10 cellular contexts compared by ENCODE assay signal in the genomic region with DNA sequence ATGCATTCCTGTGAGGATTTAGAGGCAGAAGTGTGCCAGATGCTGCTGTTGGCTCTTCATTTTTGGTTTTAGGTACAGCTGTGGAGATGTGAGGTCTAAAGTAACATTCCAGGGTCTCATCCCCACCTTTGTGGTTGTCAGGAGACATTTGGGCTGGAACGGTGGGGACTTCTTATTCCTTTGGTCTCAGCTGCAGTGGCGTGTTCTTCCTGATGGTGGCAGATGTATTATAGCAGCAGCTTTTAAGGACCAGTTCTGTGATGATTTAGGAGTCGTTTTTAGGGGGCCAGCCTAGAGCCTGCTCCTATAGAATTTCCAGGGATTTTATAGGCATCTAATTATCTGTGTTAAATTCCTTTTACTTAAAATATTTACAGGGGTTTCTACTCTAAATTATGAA.
DNase-seq lines count a peak whose midpoint lies in the region; ATAC-seq and TF ChIP-seq lines count a peak whose summit lies in the region.
"Had no signal": no experiment of that assay in that cellular context is flagged by ENCODE, and none has a peak within 500 bp of the region (broad histone marks: within the 10 kb centered on the region; RNA-seq: fewer than 3 reads in every experiment).

No MANE protein-coding gene starts in this region.

- no peak overlapping the region for H3K27ac ChIP-seq in neural progenitor cell

- H3K79me2 ChIP-seq in neural progenitor cell (ENCODE audit: low read depth), result no peaks in the 10 kb centered on the region

- no peaks in the 10 kb centered on the region for H3K36me3 Mint-ChIP-seq in neural progenitor cell
- H3K36me3 Mint-ChIP-seq: activated naive CD8-positive, alpha-beta T cell treated with anti-CD3 and anti-CD28 coated beads for 36 hours had no signal

- H3K27me3 ChIP-seq in neural progenitor cell, result no peaks in the 10 kb centered on the region

- TF ChIP-seq CTCF in neural progenitor cell (IDR thresholded peaks at IDR 0.05) (peak; percentile 57), GM13976 (IDR thresholded peaks at IDR 0.05; ENCODE audit: borderline replicate concordance, control extremely low read depth, extremely low read depth, insufficient read depth, missing control alignments) (no peak)

- no peaks in the 10 kb centered on the region for H3K9me3 ChIP-seq in neural progenitor cell (ENCODE audit: low read depth)

- in situ Hi-C loops in GM13976 (cut with MboI; ENCODE audit: low sequenced_read_pairs, unreplicated experiment), result no loop called here

- ATAC-seq in HG02678 (IDR thresholded peaks at IDR 0.05; ENCODE audit: unreplicated experiment), result no peak
- ATAC-seq: left ventricle myocardium superior had no signal

- no peaks in the 10 kb centered on the region for H4K20me1 ChIP-seq in neural progenitor cell (ENCODE audit: low read depth)

- H3K4me1 Mint-ChIP-seq in neural progenitor cell, result peaks cover 12% of the 10 kb centered on the region

- H3K27me3 Mint-ChIP-seq in neural progenitor cell (ENCODE audit: insufficient read depth, low read depth), result peaks cover 4% of the 10 kb centered on the region
- H3K27me3 Mint-ChIP-seq: activated naive CD8-positive, alpha-beta T cell treated with anti-CD3 and anti-CD28 coated beads for 36 hours had no signal

- H3K4me2 ChIP-seq in neural progenitor cell, result no peak overlapping the region

- no peaks in the 10 kb centered on the region for H3F3A ChIP-seq in neural progenitor cell (ENCODE audit: low read depth)

- no peak overlapping the region for H3K4me3 ChIP-seq in neural progenitor cell

- H2AFZ ChIP-seq in neural progenitor cell (replicated peaks), result no peak overlapping the region

- DNase-seq in SIG-M5 treated with dmso at 0.1 percent for 504 hours (lab: John Stamatoyannopoulos, UW; ENCODE audit: unreplicated experiment), result peak; percentile 45
- no peak for DNase-seq in SIG-M5 (lab: John Stamatoyannopoulos, UW)
- peak; percentile 27 for DNase-seq in HT1080 (ENCODE audit: low read depth)
- peak; percentile 17 for DNase-seq in astrocyte of the hippocampus (ENCODE audit: low read depth, low spot score)
- DNase-seq in neural progenitor cell (ENCODE audit: low spot score), result peak; percentile 59
- DNase-seq in GM13976 (ENCODE audit: low spot score), result no peak
- DNase-seq in GF-D8 (lab: John Stamatoyannopoulos, UW), result no peak
- DNase-seq: activated naive CD8-positive, alpha-beta T cell treated with anti-CD3 and anti-CD28 coated beads for 36 hours; left ventricle myocardium superior had no signal

- no peaks in the 10 kb centered on the region for H3K4me1 ChIP-seq in neural progenitor cell

- peaks cover 13% of the 10 kb centered on the region for H3K9me3 Mint-ChIP-seq in neural progenitor cell
- H3K9me3 Mint-ChIP-seq: activated naive CD8-positive, alpha-beta T cell treated with anti-CD3 and anti-CD28 coated beads for 36 hours had no signal

- no peak overlapping the region for H3K4me3 Mint-ChIP-seq in neural progenitor cell
- H3K4me3 Mint-ChIP-seq: activated naive CD8-positive, alpha-beta T cell treated with anti-CD3 and anti-CD28 coated beads for 36 hours had no signal

- no peak overlapping the region for H3K27ac Mint-ChIP-seq in neural progenitor cell
- H3K27ac Mint-ChIP-seq: activated naive CD8-positive, alpha-beta T cell treated with anti-CD3 and anti-CD28 coated beads for 36 hours had no signal

- H3K36me3 ChIP-seq in neural progenitor cell, result no peaks in the 10 kb centered on the region

- no peak overlapping the region for H3K9ac ChIP-seq in neural progenitor cell

Comparison
In these comparisons a context has a peak if more than half of its experiments do, and no peak if none do; other contexts are left out.
1. DNase-seq: peak in SIG-M5 treated with dmso at 0.1 percent for 504 hours (single experiment), HT1080 (single experiment), astrocyte of the hippocampus (single experiment) and neural progenitor cell (single experiment); none in SIG-M5 (single experiment), GM13976 (single experiment) and GF-D8 (single experiment).